9 cellular contexts compared by ENCODE assay signal in the genomic region with DNA sequence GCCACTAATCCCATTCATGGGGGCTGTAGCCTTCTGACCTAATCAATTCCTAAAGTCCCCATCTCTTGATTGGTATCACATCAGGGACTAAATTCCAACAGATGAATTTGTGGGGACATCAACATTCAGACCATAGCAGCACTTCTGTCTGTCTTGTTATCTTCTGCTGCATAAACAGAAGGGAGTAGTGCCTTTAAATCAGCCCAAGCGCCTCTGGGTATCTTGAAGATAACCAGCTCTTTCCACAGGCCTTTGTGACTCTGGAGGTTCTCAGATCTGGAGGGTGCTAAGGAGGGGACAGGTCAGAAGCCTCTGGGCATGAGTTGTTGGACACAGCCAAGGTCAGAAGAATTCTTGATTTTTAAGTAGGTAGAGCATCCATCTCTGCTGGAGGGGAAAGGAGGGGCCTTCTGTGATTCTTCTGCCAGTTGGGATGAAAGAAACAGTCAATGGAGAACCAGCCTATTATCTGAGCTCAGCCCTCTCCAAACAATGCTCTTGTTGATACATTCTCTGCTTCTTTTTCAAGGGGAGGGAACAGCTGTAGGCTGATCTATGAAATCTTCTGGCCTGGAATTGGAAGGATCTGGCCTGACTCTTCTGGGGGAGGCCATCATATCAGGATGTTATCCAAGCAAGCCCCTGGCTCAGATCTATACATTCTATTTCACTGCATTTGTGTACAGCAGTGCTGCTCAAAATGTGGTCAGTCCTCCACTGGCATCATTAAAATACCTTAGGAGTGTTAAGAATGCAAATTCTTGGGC. TPM values are rescaled to one million over a fixed set of nuclear protein-coding genes. Genes with fewer than 3 reads are reported as not detected.
A peak's percentile ranks its signal among the peaks of the same experiment; 100 is the strongest.
DNase-seq lines count a peak whose midpoint lies in the region; ATAC-seq and TF ChIP-seq lines count a peak whose summit lies in the region.
"Had no signal": no experiment of that assay in that cellular context is flagged by ENCODE, and none has a peak within 500 bp of the region (broad histone marks: within the 10 kb centered on the region; RNA-seq: fewer than 3 reads in every experiment).

No MANE protein-coding gene starts in this region.

- TF ChIP-seq CTCF in left ventricle myocardium inferior (IDR thresholded peaks at IDR 0.05; ENCODE audit: borderline replicate concordance) (no peak), testis (IDR thresholded peaks at IDR 0.05) (no peak)

- WGBS in right cardiac atrium: 31% methylated on average over 1 of the region's 1 CpG
- 0 to 33% methylated on average over 1 of the region's 1 CpG for WGBS in testis, 2 donors

- peaks cover 14% of the 10 kb centered on the region for H3K4me1 ChIP-seq in left ventricle myocardium inferior
- peaks cover 3% of the 10 kb centered on the region for H3K4me1 ChIP-seq in right cardiac atrium (ENCODE audit: control insufficient read depth, insufficient read depth, low read length)
- peaks cover 23% of the 10 kb centered on the region for H3K4me1 ChIP-seq in testis

- H3K4me1 Mint-ChIP-seq in activated T-helper 1 cell treated with anti-CD3 and anti-CD28 coated beads, Interleukin-12 subunit alpha, Interleukin-12 subunit beta, Interleukin-2, Interleukin-4 antibody, amounts not matched to agents 30 ng/mL and 10 ng/mL and 1 ng/mL, durations not matched to agents 14 hours and 24 hours and 36 hours (ENCODE audit: low read depth): peaks cover 30% of the 10 kb centered on the region
- H3K4me1 Mint-ChIP-seq in immature natural killer cell: peaks cover 33 to 39% of the 10 kb centered on the region in 2 donors

- ATAC-seq in right cardiac atrium (no peak), left ventricle myocardium superior (no peak)

- H3K9me3 ChIP-seq in left ventricle myocardium inferior (replicated peaks): no peaks in the 10 kb centered on the region
- H3K9me3 ChIP-seq in right cardiac atrium (ENCODE audit: control insufficient read depth, low read length): no peaks in the 10 kb centered on the region
- H3K9me3 ChIP-seq in testis: no peaks in the 10 kb centered on the region

- H3K27ac ChIP-seq in left ventricle myocardium inferior (replicated peaks) (peak overlapping the region; percentile 8), right cardiac atrium (ENCODE audit: low read length) (no peak overlapping the region), testis (no peak overlapping the region)

- H3K36me3 Mint-ChIP-seq in activated T-helper 1 cell treated with anti-CD3 and anti-CD28 coated beads, Interleukin-12 subunit alpha, Interleukin-12 subunit beta, Interleukin-2, Interleukin-4 antibody, amounts not matched to agents 30 ng/mL and 10 ng/mL and 1 ng/mL, durations not matched to agents 14 hours and 24 hours and 36 hours (ENCODE audit: low read depth): no peaks in the 10 kb centered on the region
- no peaks in the 10 kb centered on the region for H3K36me3 Mint-ChIP-seq in immature natural killer cell

- no peaks in the 10 kb centered on the region for H3K27me3 Mint-ChIP-seq in activated T-helper 1 cell treated with anti-CD3 and anti-CD28 coated beads, Interleukin-12 subunit alpha, Interleukin-12 subunit beta, Interleukin-2, Interleukin-4 antibody, amounts not matched to agents 30 ng/mL and 10 ng/mL and 1 ng/mL, durations not matched to agents 14 hours and 24 hours and 36 hours (ENCODE audit: insufficient read depth)
- H3K27me3 Mint-ChIP-seq in immature natural killer cell (ENCODE audit: low read depth in 3 of 3): peaks cover 0 to 5% (median 3%) of the 10 kb centered on the region in 3 donors

- no peaks in the 10 kb centered on the region for H3K9me3 Mint-ChIP-seq in activated T-helper 1 cell treated with anti-CD3 and anti-CD28 coated beads, Interleukin-12 subunit alpha, Interleukin-12 subunit beta, Interleukin-2, Interleukin-4 antibody, amounts not matched to agents 30 ng/mL and 10 ng/mL and 1 ng/mL, durations not matched to agents 14 hours and 24 hours and 36 hours
- no peaks in the 10 kb centered on the region for H3K9me3 Mint-ChIP-seq in immature natural killer cell

- peak overlapping the region; percentile 40 for H3K27ac Mint-ChIP-seq in activated T-helper 1 cell treated with anti-CD3 and anti-CD28 coated beads, Interleukin-12 subunit alpha, Interleukin-12 subunit beta, Interleukin-2, Interleukin-4 antibody, amounts not matched to agents 30 ng/mL and 10 ng/mL and 1 ng/mL, durations not matched to agents 14 hours and 24 hours and 36 hours
- peak overlapping the region in 5 of 6 donors; percentile 14 to 59 (median 51) for H3K27ac Mint-ChIP-seq in immature natural killer cell

- DNase-seq in left ventricle myocardium inferior (no peak), right cardiac atrium (no peak), immature natural killer cell (no peak), testis (peak; percentile 32), UCSD-AML1 (lab: John Stamatoyannopoulos, UW; ENCODE audit: unreplicated experiment) (no peak), CD1c-positive myeloid dendritic cell (ENCODE audit: extremely low spot score) (no peak), left ventricle myocardium superior (no peak)
- no peak for DNase-seq in activated T-helper 1 cell treated with anti-CD3 and anti-CD28 coated beads, Interleukin-12 subunit alpha, Interleukin-12 subunit beta, Interleukin-2, Interleukin-4 antibody, amounts not matched to agents 30 ng/mL and 10 ng/mL and 1 ng/mL, durations not matched to agents 14 hours and 24 hours and 36 hours (ENCODE audit: low spot score)
- DNase-seq: activated CD8-positive, alpha-beta memory T cell treated with anti-CD3 and anti-CD28 coated beads, Interleukin-2, amount 50 U/mL, for 48 hours had no signal

- intact Hi-C loops in left ventricle myocardium inferior (cut with micrococcal nuclease): loop anchor here (2.0 to 10.0 kb wide), 3 partner anchors 87 to 307 kb away; a partner anchor contains a TSS
- intact Hi-C loops in right cardiac atrium (cut with DNase I): loop anchor here (1.0 to 10.0 kb wide), 7 partner anchors 159 to 327 kb away; a partner anchor contains a TSS
- intact Hi-C loops in activated T-helper 1 cell treated with anti-CD3 and anti-CD28 coated beads, Interleukin-12 subunit alpha, Interleukin-12 subunit beta, Interleukin-2, Interleukin-4 antibody, amounts not matched to agents 30 ng/mL and 10 ng/mL and 1 ng/mL, durations not matched to agents 14 hours and 24 hours and 36 hours (cut with micrococcal nuclease): loop anchor here (2.0 to 10.0 kb wide), 2 partner anchors 87 to 161 kb away; a partner anchor contains a TSS
- intact Hi-C loops in testis (cut with DNase I; ENCODE audit: low total_unique reads): loop anchor here (5.0 kb wide), 1 partner anchor 159 kb away; no protein-coding TSS in a partner anchor
- intact Hi-C loops in left ventricle myocardium superior (cut with micrococcal nuclease): loop anchor here (5.0 kb wide), 1 partner anchor 159 kb away; no protein-coding TSS in a partner anchor

- H3K36me3 ChIP-seq in left ventricle myocardium inferior (no peaks in the 10 kb centered on the region), testis (ENCODE audit: low read depth, missing control alignments) (no peaks in the 10 kb centered on the region)

- no peak for TF ChIP-seq POLR2A in testis (IDR thresholded peaks at IDR 0.05)

- no peak overlapping the region for H3K4me3 Mint-ChIP-seq in activated T-helper 1 cell treated with anti-CD3 and anti-CD28 coated beads, Interleukin-12 subunit alpha, Interleukin-12 subunit beta, Interleukin-2, Interleukin-4 antibody, amounts not matched to agents 30 ng/mL and 10 ng/mL and 1 ng/mL, durations not matched to agents 14 hours and 24 hours and 36 hours
- no peak overlapping the region for H3K4me3 Mint-ChIP-seq in immature natural killer cell

- H3K4me3 ChIP-seq in left ventricle myocardium inferior (no peak overlapping the region), right cardiac atrium (ENCODE audit: low read length) (no peak overlapping the region), testis (no peak overlapping the region)

- H3K27me3 ChIP-seq in left ventricle myocardium inferior (ENCODE audit: low read depth) (no peaks in the 10 kb centered on the region), right cardiac atrium (ENCODE audit: control insufficient read depth, insufficient read depth) (no peaks in the 10 kb centered on the region), testis (no peaks in the 10 kb centered on the region)

RNA-seq across cellular contexts. Expression of a gene that starts 31.2 kb away (rescaled TPM):
- 6.3 TPM for total RNA-seq in left ventricle myocardium inferior
- total RNA-seq in right cardiac atrium: 10 to 100 TPM in 2 of 4 donors, 1 to 10 TPM in 2; 8.9 to 11.1 (median 9.8) TPM
- 4.3 TPM for polyA plus RNA-seq in right cardiac atrium
- total RNA-seq in activated T-helper 1 cell treated with anti-CD3 and anti-CD28 coated beads, Interleukin-12 subunit alpha, Interleukin-12 subunit beta, Interleukin-2, Interleukin-4 antibody, amounts not matched to agents 30 ng/mL and 10 ng/mL and 1 ng/mL, durations not matched to agents 14 hours and 24 hours and 36 hours: 11.2 and 12.3 TPM in 2 replicates
- polyA plus RNA-seq in immature natural killer cell: 1 to 10 TPM; 2.4 to 6.1 (median 5.5) TPM
- 10 to 100 TPM; 26.0 to 27.7 TPM for total RNA-seq in testis
- polyA plus RNA-seq in testis (ENCODE audit: insufficient read depth, low read depth, low replicate concordance): 10.6 TPM
- 7.7 TPM for total RNA-seq in left ventricle myocardium superior
